14 cellular contexts compared by ENCODE assay signal in genomic region chr3:100263583-100263982, GRCh38. TPM values are rescaled to one million over a fixed set of nuclear protein-coding genes. Genes with fewer than 3 reads are reported as not detected.
A peak's percentile ranks its signal among the peaks of the same experiment; 100 is the strongest.
DNase-seq lines count a peak whose midpoint lies in the region; ATAC-seq and TF ChIP-seq lines count a peak whose summit lies in the region.
"Had no signal": no experiment of that assay in that cellular context is flagged by ENCODE, and none has a peak within 500 bp of the region (broad histone marks: within the 10 kb centered on the region; RNA-seq: fewer than 3 reads in every experiment).

No MANE protein-coding gene starts in this region.

- no peak overlapping the region for H3K9ac ChIP-seq in DND-41 (ENCODE audit: low read depth, low read length)
- H3K9ac ChIP-seq in neural cell (ENCODE audit: low read length), result no peak overlapping the region

- TF ChIP-seq EP300 in neural cell (conservative IDR thresholded peaks at IDR 0.05; ENCODE audit: poor library complexity, severe bottlenecking), result no peak

- TF ChIP-seq RAD21 in neural cell (conservative IDR thresholded peaks at IDR 0.05), result no peak

- H3K4me3 ChIP-seq in DND-41 (ENCODE audit: low read depth in 1 of 2, low read length in 2 of 2) (no peak overlapping the region), MG63 (0 out of 2 replicates have a peak overlapping the region, but pooled peaks have one; percentile 1), choroid plexus epithelial cell (ENCODE audit: low read depth, low read length) (no peak overlapping the region), neural cell (ENCODE audit: low read length) (peak overlapping the region; percentile 8)

- H4K20me1 ChIP-seq in DND-41 (ENCODE audit: insufficient read depth, low read length), result peaks cover 9% of the 10 kb centered on the region; the same call in 1 of the 2 replicates
- H4K20me1 ChIP-seq in neural cell (ENCODE audit: insufficient read depth), result no peaks in the 10 kb centered on the region

- H3K27me3 ChIP-seq in DND-41 (ENCODE audit: insufficient read depth, low read length, poor library complexity) (no peaks in the 10 kb centered on the region), MG63 (no peaks in the 10 kb centered on the region), neural cell (ENCODE audit: insufficient read depth, low read depth, low read length) (no peaks in the 10 kb centered on the region)

- ATAC-seq in DND-41 (ENCODE audit: insufficient read depth, low read depth), result no peak
- ATAC-seq in GM19351 (IDR thresholded peaks at IDR 0.05; ENCODE audit: unreplicated experiment), result no peak
- no peak for ATAC-seq in HG03520 (IDR thresholded peaks at IDR 0.05; ENCODE audit: unreplicated experiment)

- no peak for DNase-seq in DND-41
- DNase-seq in MG63, result no peak
- DNase-seq in choroid plexus epithelial cell (ENCODE audit: low read depth), result peak; percentile 28
- no peak for DNase-seq in foreskin melanocyte
- DNase-seq: activated CD4-positive, alpha-beta T cell treated with anti-CD3 and anti-CD28 coated beads, Interleukin-2, amount 50 U/mL, for 48 hours; activated naive CD4-positive, alpha-beta T cell treated with Interleukin-2 at 50 U/mL for 16 hours; COR-L47; immature natural killer cell; KG1; midbrain; NCI-H2029 had no signal

- peak overlapping the region; percentile 34 for H3K4me2 ChIP-seq in DND-41 (ENCODE audit: insufficient read depth, low read length)
- H3K4me2 ChIP-seq in neural cell (ENCODE audit: low read length), result no peak overlapping the region

- H3K9me3 ChIP-seq in DND-41 (ENCODE audit: insufficient read depth, low read length, severe bottlenecking), result no peaks in the 10 kb centered on the region
- no peaks in the 10 kb centered on the region for H3K9me3 ChIP-seq in MG63
- no peaks in the 10 kb centered on the region for H3K9me3 ChIP-seq in neural cell (ENCODE audit: low read length)

- H3K27ac ChIP-seq in DND-41 (ENCODE audit: low read length), result no peak overlapping the region
- no peak overlapping the region for H3K27ac ChIP-seq in neural cell (ENCODE audit: low read length)

- H3K36me3 ChIP-seq in DND-41 (ENCODE audit: insufficient read depth, low read length), result no peaks in the 10 kb centered on the region
- H3K36me3 ChIP-seq in MG63, result peaks cover 2% of the 10 kb centered on the region; the same call in 1 of the 2 replicates
- no peaks in the 10 kb centered on the region for H3K36me3 ChIP-seq in neural cell (ENCODE audit: insufficient read depth, low read length)

- no peak overlapping the region for H2AFZ ChIP-seq in DND-41 (ENCODE audit: low read depth, low read length)
- H2AFZ ChIP-seq in neural cell (ENCODE audit: low read depth, low read length), result no peak overlapping the region

- H3K9me2 ChIP-seq in neural cell (ENCODE audit: insufficient read depth, low read length), result no peaks in the 10 kb centered on the region

- TF ChIP-seq CTCF in DND-41 (IDR thresholded peaks at IDR 0.05; ENCODE audit: borderline replicate concordance, extremely low read depth, low read length, poor library complexity, severe bottlenecking), result no peak
- no peak for TF ChIP-seq CTCF in choroid plexus epithelial cell (conservative IDR thresholded peaks at IDR 0.05; ENCODE audit: low read depth, low read length)
- TF ChIP-seq CTCF in neural cell (IDR thresholded peaks at IDR 0.05; ENCODE audit: poor library complexity, severe bottlenecking), result no peak

- H3F3A ChIP-seq in neural cell (ENCODE audit: insufficient read depth, low read length, poor library complexity, severe bottlenecking), result no peaks in the 10 kb centered on the region

- H3K4me1 ChIP-seq in DND-41 (ENCODE audit: insufficient read depth, low read length), result peaks cover 33% of the 10 kb centered on the region

- peaks cover 75% of the 10 kb centered on the region for H3K79me2 ChIP-seq in DND-41 (ENCODE audit: insufficient read depth, low read length)
- H3K79me2 ChIP-seq in neural cell (replicated peaks; ENCODE audit: insufficient read depth, low read length), result peaks cover 37% of the 10 kb centered on the region

TF ChIP-seq in neural cell, 6 proteins besides CTCF, POLR2A, EP300 and RAD21:
- TF ChIP-seq POLR2AphosphoS5 (IDR thresholded peaks at IDR 0.05), result no peak
- TF ChIP-seq EZH2 (IDR thresholded peaks at IDR 0.05; ENCODE audit: borderline replicate concordance, insufficient read depth, low read length, poor library complexity, severe bottlenecking), result no peak
- no peak for TF ChIP-seq MXI1 (conservative IDR thresholded peaks at IDR 0.05; ENCODE audit: poor library complexity, severe bottlenecking)
- TF ChIP-seq REST (IDR thresholded peaks at IDR 0.05; ENCODE audit: borderline replicate concordance), result no peak
- no peak for TF ChIP-seq SMC3 (conservative IDR thresholded peaks at IDR 0.05; ENCODE audit: poor library complexity)
- TF ChIP-seq TAF1 (IDR thresholded peaks at IDR 0.05; ENCODE audit: low read depth), result no peak
TF ChIP-seq in neural cell: peak in this region for 0.

RNA-seq across cellular contexts. Expression of gene TBC1D23, which starts 2.8 kb away (rescaled TPM):
- total RNA-seq in MG63 (2014; rRNA removed; shearing (Covaris generic); ENCODE audit: low replicate concordance), result 39.4 and 167 TPM in 2 replicates
- 39.1 and 51.3 TPM in 2 replicates for polyA plus RNA-seq in neural cell
- 66.5 and 72.2 TPM in 2 replicates for polyA minus RNA-seq in neural cell

Comparison
In these comparisons a context has a peak if more than half of its experiments do, and no peak if none do; other contexts are left out.
1. H3K4me3 ChIP-seq: peak in MG63 (single experiment) and neural cell (single experiment); none in DND-41 (0 of 2) and choroid plexus epithelial cell (single experiment).